ENCODE assay signal across 17 cellular contexts in the genomic region with DNA sequence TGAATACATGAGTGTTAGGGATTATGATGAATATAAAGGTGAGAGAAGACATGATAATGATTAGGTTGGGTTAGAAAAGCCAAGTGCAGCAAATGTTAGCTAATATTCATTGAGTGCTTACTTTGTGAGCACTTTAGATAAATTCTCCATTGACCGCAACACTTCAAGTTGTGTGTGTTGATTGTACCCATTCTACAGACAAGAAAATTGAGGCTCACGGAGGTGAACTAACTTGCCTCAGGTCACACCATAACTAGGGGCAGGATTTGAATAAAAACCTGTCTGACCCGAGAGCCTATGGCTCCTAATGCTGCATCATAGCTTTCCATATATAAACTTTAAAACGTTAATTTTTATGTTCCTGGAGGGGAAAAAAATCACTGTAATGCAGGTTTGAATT. TPM values are rescaled to one million over a fixed set of nuclear protein-coding genes. Genes with fewer than 3 reads are reported as not detected.
DNase-seq lines count a peak whose midpoint lies in the region; ATAC-seq and TF ChIP-seq lines count a peak whose summit lies in the region.
"Had no signal": no experiment of that assay in that cellular context is flagged by ENCODE, and none has a peak within 500 bp of the region (broad histone marks: within the 10 kb centered on the region; RNA-seq: fewer than 3 reads in every experiment).

No MANE protein-coding gene starts in this region.

- peak overlapping the region; percentile 72 for H3K27ac ChIP-seq in layer of hippocampus (ENCODE audit: low read depth, low read length)
- H3K27ac ChIP-seq in mesendoderm (ENCODE audit: low read depth, low read length): no peak overlapping the region
- H3K27ac ChIP-seq: 22Rv1 had no signal

- peak overlapping the region in 4 of 5 experiments; percentile 2 to 47 (median 18) for H3K27ac Mint-ChIP-seq in brain
- no peak overlapping the region for H3K27ac Mint-ChIP-seq in activated CD8-positive, alpha-beta T cell treated with anti-CD3 and anti-CD28 coated beads for 36 hours
- H3K27ac Mint-ChIP-seq: CD14-positive monocyte; CD4-positive, alpha-beta memory T cell had no signal

- no peak overlapping the region for H3K18ac ChIP-seq in mesendoderm (ENCODE audit: low read length)

- H3K9ac ChIP-seq in mesendoderm (ENCODE audit: low read length): no peak overlapping the region

- H3K79me1 ChIP-seq in mesendoderm (ENCODE audit: low read length): no peaks in the 10 kb centered on the region

- no peak overlapping the region for H2BK15ac ChIP-seq in mesendoderm (replicated peaks; ENCODE audit: low read depth)

- no peaks in the 10 kb centered on the region for H3K27me3 ChIP-seq in layer of hippocampus (ENCODE audit: control insufficient read depth, insufficient read depth, low read length)
- no peaks in the 10 kb centered on the region for H3K27me3 ChIP-seq in mesendoderm (ENCODE audit: insufficient read depth, low read length, poor library complexity)

- no peak overlapping the region for H3K23ac ChIP-seq in mesendoderm (ENCODE audit: low read length)

- no peak overlapping the region for H3K4me3 ChIP-seq in mesendoderm (ENCODE audit: low read length)
- H3K4me3 ChIP-seq: A549, GM23338 had no signal

- peaks cover 25% of the 10 kb centered on the region for H3K4me1 Mint-ChIP-seq in brain
- H3K4me1 Mint-ChIP-seq in activated CD8-positive, alpha-beta T cell treated with anti-CD3 and anti-CD28 coated beads for 36 hours (ENCODE audit: low read depth): no peaks in the 10 kb centered on the region
- H3K4me1 Mint-ChIP-seq: CD4-positive, alpha-beta memory T cell had no signal

- POLR2A ChIA-PET in activated CD8-positive, alpha-beta T cell treated with anti-CD3 and anti-CD28 coated beads for 36 hours (lab: Charles Lee): no interaction called here

- no peak overlapping the region for H4K5ac ChIP-seq in mesendoderm (ENCODE audit: low read length)

- no peak overlapping the region for H2BK5ac ChIP-seq in mesendoderm (ENCODE audit: low read length)

- CTCF ChIA-PET in activated CD8-positive, alpha-beta T cell treated with anti-CD3 and anti-CD28 coated beads for 36 hours (lab: Charles Lee): interaction anchor here (0.9 to 1.0 kb wide), 2 partner anchors 13 to 35 kb away, joined by 3 to 4 read pairs; no protein-coding TSS in a partner anchor

- no peak overlapping the region for H3K56ac ChIP-seq in mesendoderm (ENCODE audit: low read length)

- H3K4me2 ChIP-seq in mesendoderm (ENCODE audit: low read length): no peak overlapping the region
- H3K4me2 ChIP-seq: GM23338 had no signal

- no peak overlapping the region for H4K8ac ChIP-seq in mesendoderm (ENCODE audit: low read depth, low read length)

- H2AK5ac ChIP-seq in mesendoderm (ENCODE audit: low read length): no peak overlapping the region

- H3K4me3 Mint-ChIP-seq in brain: peak overlapping the region in 1 of 5 experiments; percentile 7
- H3K4me3 Mint-ChIP-seq in activated CD8-positive, alpha-beta T cell treated with anti-CD3 and anti-CD28 coated beads for 36 hours: no peak overlapping the region
- H3K4me3 Mint-ChIP-seq: CD14-positive monocyte; CD4-positive, alpha-beta memory T cell; GM23338 had no signal

- no peaks in the 10 kb centered on the region for H3K79me2 ChIP-seq in mesendoderm (ENCODE audit: control insufficient read depth, insufficient read depth, low read length)

- peaks cover 3% of the 10 kb centered on the region for H3K27me3 Mint-ChIP-seq in brain
- no peaks in the 10 kb centered on the region for H3K27me3 Mint-ChIP-seq in activated CD8-positive, alpha-beta T cell treated with anti-CD3 and anti-CD28 coated beads for 36 hours
- H3K27me3 Mint-ChIP-seq: CD4-positive, alpha-beta memory T cell had no signal

- no peak for ATAC-seq in GM21360 (IDR thresholded peaks at IDR 0.05; ENCODE audit: unreplicated experiment)
- no peak for ATAC-seq in activated CD8-positive, alpha-beta T cell treated with anti-CD3 and anti-CD28 coated beads for 36 hours
- ATAC-seq: GM23338 had no signal

- no peaks in the 10 kb centered on the region for H3K36me3 Mint-ChIP-seq in brain
- H3K36me3 Mint-ChIP-seq in activated CD8-positive, alpha-beta T cell treated with anti-CD3 and anti-CD28 coated beads for 36 hours (ENCODE audit: low read depth): no peaks in the 10 kb centered on the region
- H3K36me3 Mint-ChIP-seq: CD14-positive monocyte had no signal

- intact Hi-C loops in activated CD8-positive, alpha-beta T cell treated with anti-CD3 and anti-CD28 coated beads for 36 hours (cut with micrococcal nuclease): no loop called here

- H3K36me3 ChIP-seq in mesendoderm (ENCODE audit: control insufficient read depth, insufficient read depth, low read length): no peaks in the 10 kb centered on the region

- no peak for TF ChIP-seq CTCF in brain (conservative IDR thresholded peaks at IDR 0.05)
- no peak for TF ChIP-seq CTCF in activated CD8-positive, alpha-beta T cell treated with anti-CD3 and anti-CD28 coated beads for 36 hours (IDR thresholded peaks at IDR 0.05)

- H3K9me3 Mint-ChIP-seq in brain: peaks cover 0 to 4% (median 0%) of the 10 kb centered on the region in 5 experiments
- no peaks in the 10 kb centered on the region for H3K9me3 Mint-ChIP-seq in activated CD8-positive, alpha-beta T cell treated with anti-CD3 and anti-CD28 coated beads for 36 hours
- H3K9me3 Mint-ChIP-seq: CD14-positive monocyte; CD4-positive, alpha-beta memory T cell; GM23338 had no signal

- no peak overlapping the region for H3K4ac ChIP-seq in mesendoderm (ENCODE audit: low read depth, low read length)

- no peak overlapping the region for H2BK120ac ChIP-seq in mesendoderm (ENCODE audit: low read depth, low read length)

- DNase-seq in NCI-H1092 (lab: John Stamatoyannopoulos, UW) (peak; percentile 61), NCI-H1092 treated with DMSO at 0.1 percent for 48 hours (lab: John Stamatoyannopoulos, UW) (no peak), mesendoderm (no peak)
- no peak for DNase-seq in activated CD8-positive, alpha-beta T cell treated with anti-CD3 and anti-CD28 coated beads for 36 hours
- DNase-seq: AML-193; CD4-positive, alpha-beta memory T cell; GDM1; H7 had no signal

- H3K4me1 ChIP-seq in mesendoderm (ENCODE audit: control insufficient read depth, low read depth, low read length): peaks cover 4% of the 10 kb centered on the region

- no CpG with 5 or more reads among the region's 4 CpGs for WGBS in mesendoderm (ENCODE audit: extremely low coverage, insufficient coverage, low lambda C conversion rate)

RNA-seq across cellular contexts. Expression of a gene that starts 15.2 kb away (rescaled TPM):
- 1.0 TPM for polyA plus RNA-seq in brain (ENCODE audit: insufficient read depth, low read depth, low replicate concordance)
- under 1 TPM; 0.07 TPM for total RNA-seq in activated CD8-positive, alpha-beta T cell treated with anti-CD3 and anti-CD28 coated beads for 36 hours
- 0.15 TPM for polyA plus RNA-seq in mesendoderm (2013, experiment 1 of 2)
- polyA plus RNA-seq in mesendoderm (2013, experiment 2 of 2): 0.15 TPM
- total RNA-seq: Daoy had no signal
- polyA plus RNA-seq: A549, BJ, CD14-positive monocyte had no signal
